In the genomic region with DNA sequence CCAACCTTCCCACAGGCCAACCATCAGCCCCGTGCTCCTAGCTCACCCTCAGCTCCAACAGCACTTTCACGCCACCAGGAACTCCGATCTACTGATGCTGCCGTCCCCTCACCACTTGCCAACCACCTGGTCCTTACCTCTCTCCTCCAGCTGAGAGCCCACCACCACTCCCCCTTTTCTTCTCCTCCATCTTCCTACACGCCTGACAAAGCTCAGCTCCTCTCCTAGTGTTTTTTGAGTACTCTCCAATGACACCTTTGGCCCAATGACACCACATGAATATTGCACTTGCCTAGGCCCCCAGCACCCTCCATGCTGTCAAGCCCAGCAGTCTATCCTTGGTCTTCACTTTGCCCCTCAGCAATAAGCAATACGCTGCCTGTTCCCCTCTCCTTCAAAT, we compare ENCODE assay signal across 23 cellular contexts.
"Had no signal": no experiment of that assay in that cellular context is flagged by ENCODE, and none has a peak within 500 bp of the region (broad histone marks: within the 10 kb centered on the region; RNA-seq: fewer than 3 reads in every experiment).

No MANE protein-coding gene starts in this region.

- H3K9me3 Mint-ChIP-seq: activated naive CD4-positive, alpha-beta T cell treated with anti-CD3 and anti-CD28 coated beads, Interleukin-2, amount 50 U/mL, for 24 hours; activated T-cell treated with anti-CD3 and anti-CD28 coated beads, Interleukin-2, amount 50 U/mL, for 4 hours; naive thymus-derived CD4-positive, alpha-beta T cell; type B pancreatic cell; WTC11 had no signal

- ATAC-seq: activated CD4-positive, alpha-beta T cell treated with anti-CD3 and anti-CD28 coated beads for 36 hours; activated T-cell treated with anti-CD3 and anti-CD28 coated beads, Interleukin-2, amount 50 U/mL, for 4 hours; esophagus mucosa; gastrocnemius medialis; heart right ventricle; left ventricle myocardium superior; mucosa of descending colon; naive thymus-derived CD4-positive, alpha-beta T cell; pancreas; right lobe of liver; WTC11 had no signal

- H3K27ac Mint-ChIP-seq: activated CD4-positive, alpha-beta T cell treated with anti-CD3 and anti-CD28 coated beads for 36 hours; activated naive CD4-positive, alpha-beta T cell treated with anti-CD3 and anti-CD28 coated beads, Interleukin-2, amount 50 U/mL, for 24 hours; type B pancreatic cell; WTC11 had no signal

- H3K27ac ChIP-seq: ascending aorta, coronary artery, gastrocnemius medialis, heart right ventricle, pancreas, right lobe of liver, stomach had no signal

- H3K9me3 ChIP-seq: ascending aorta, gastrocnemius medialis, heart right ventricle, mucosa of descending colon, neutrophil, pancreas, right lobe of liver, stomach had no signal

- H3K27me3 Mint-ChIP-seq: activated CD4-positive, alpha-beta T cell treated with anti-CD3 and anti-CD28 coated beads for 36 hours; activated naive CD4-positive, alpha-beta T cell treated with anti-CD3 and anti-CD28 coated beads, Interleukin-2, amount 50 U/mL, for 24 hours; naive thymus-derived CD4-positive, alpha-beta T cell; type B pancreatic cell had no signal

- H3K4me3 Mint-ChIP-seq: activated CD4-positive, alpha-beta T cell treated with anti-CD3 and anti-CD28 coated beads for 36 hours; activated naive CD4-positive, alpha-beta T cell treated with anti-CD3 and anti-CD28 coated beads, Interleukin-2, amount 50 U/mL, for 24 hours; activated T-cell treated with anti-CD3 and anti-CD28 coated beads, Interleukin-2, amount 50 U/mL, for 4 hours; naive thymus-derived CD4-positive, alpha-beta T cell; type B pancreatic cell; WTC11 had no signal

- FAIRE-seq: pancreas, TTC549 had no signal

- H3K4me1 ChIP-seq: ascending aorta, gastrocnemius medialis, stomach had no signal

- H3K27me3 ChIP-seq: ascending aorta, gastrocnemius medialis, heart right ventricle, neutrophil, pancreas, right lobe of liver, stomach had no signal

- H3K4me1 Mint-ChIP-seq: activated CD4-positive, alpha-beta T cell treated with anti-CD3 and anti-CD28 coated beads for 36 hours; activated naive CD4-positive, alpha-beta T cell treated with anti-CD3 and anti-CD28 coated beads, Interleukin-2, amount 50 U/mL, for 24 hours; WTC11 had no signal

- DNase-seq: activated CD4-positive, alpha-beta T cell treated with anti-CD3 and anti-CD28 coated beads for 36 hours; activated CD4-positive, alpha-beta T cell treated with anti-CD3 and anti-CD28 coated beads, Interleukin-2, amount 50 U/mL, for 48 hours; activated effector memory CD4-positive, alpha-beta T cell treated with Interleukin-2 at 50 U/mL for 16 hours; activated T-cell treated with anti-CD3 and anti-CD28 coated beads, Interleukin-2, amount 50 U/mL, for 4 hours; gastrocnemius medialis; heart right ventricle; left ventricle myocardium superior; mesenchymal stem cell; mucosa of descending colon; naive thymus-derived CD4-positive, alpha-beta T cell; pancreas; stimulated activated CD4-positive, alpha-beta T cell treated with anti-CD3 and anti-CD28 coated beads, Interleukin-4, amount 100 ng/mL, for 1 hour; stomach had no signal

- H3K4me2 ChIP-seq: smooth muscle cell had no signal
